In the genomic region with DNA sequence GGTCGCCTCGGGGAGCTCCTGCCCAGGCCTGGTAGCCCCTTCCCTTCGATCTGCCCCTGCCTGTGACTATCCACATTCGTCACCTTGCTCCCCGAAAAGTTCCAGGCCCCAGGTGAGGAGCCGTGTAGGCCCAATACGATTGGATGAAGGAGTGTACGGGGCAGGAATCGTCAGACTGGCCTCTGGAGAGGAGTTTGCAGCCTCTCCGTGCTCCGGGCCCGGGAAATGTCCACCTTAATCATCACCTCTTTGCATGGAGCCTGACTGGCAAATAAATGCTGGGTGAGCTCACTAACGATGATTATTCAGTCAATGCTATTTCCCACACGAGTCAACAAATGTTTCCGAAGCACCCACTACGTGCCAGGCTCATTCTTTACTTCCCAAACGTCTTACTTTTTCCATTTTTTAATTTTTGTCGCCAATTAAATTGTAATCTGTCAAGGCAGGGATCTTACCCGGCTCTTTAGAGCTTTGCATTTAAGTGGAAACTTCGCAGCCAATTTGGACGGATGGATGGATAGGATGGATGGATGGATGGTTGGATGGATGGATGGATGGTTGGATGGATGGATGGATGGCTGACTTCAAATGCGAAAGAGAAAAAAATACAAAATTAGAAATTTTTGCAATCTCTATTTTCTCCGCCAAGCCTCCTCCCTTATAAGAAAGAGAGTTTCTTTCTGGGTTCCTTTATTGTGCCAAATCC, we compare ENCODE assay signal across 8 cellular contexts. TPM values are rescaled to one million over a fixed set of nuclear protein-coding genes. Genes with fewer than 3 reads are reported as not detected.
DNase-seq lines count a peak whose midpoint lies in the region; ATAC-seq and TF ChIP-seq lines count a peak whose summit lies in the region.

No MANE protein-coding gene starts in this region.

- DNase-seq in NCI-H2227 treated with DMSO at 0.1 percent for 48 hours (lab: John Stamatoyannopoulos, UW) (peak; percentile 62), NCI-H2227 (lab: John Stamatoyannopoulos, UW; ENCODE audit: unreplicated experiment) (no peak), RWPE2 (ENCODE audit: low spot score) (no peak), epidermal melanocyte (ENCODE audit: insufficient read length, low spot score) (peak; percentile 35), KBM-7 (no peak)
- DNase-seq in naive thymus-derived CD4-positive, alpha-beta T cell, result no peak
- DNase-seq in NK-92 treated with Interleukin-12 subunit alpha and Interleukin-12 subunit beta, amount 100 ng/mL, for 24 hours (lab: John Stamatoyannopoulos, UW), result no peak

- ATAC-seq in HG02852 (IDR thresholded peaks at IDR 0.05; ENCODE audit: unreplicated experiment) (peak; percentile 13), RWPE2 (ENCODE audit: low read depth) (peak; percentile 64)
- ATAC-seq in naive thymus-derived CD4-positive, alpha-beta T cell, result no peak

- intact Hi-C loops in naive thymus-derived CD4-positive, alpha-beta T cell (cut with micrococcal nuclease), result no loop called here

- H3K4me3 Mint-ChIP-seq in naive thymus-derived CD4-positive, alpha-beta T cell, result peak overlapping the region; percentile 88 to 100 (median 94)

- no peaks in the 10 kb centered on the region for H3K36me3 ChIP-seq in RWPE2 (ENCODE audit: low read depth)
- peaks cover 0 to 12% (median 0%) of the 10 kb centered on the region in 3 experiments for H3K36me3 ChIP-seq in naive thymus-derived CD4-positive, alpha-beta T cell (ENCODE audit: control insufficient read depth in 2 of 3, insufficient read depth in 3 of 3, low read length in 3 of 3)

- peaks cover 2% of the 10 kb centered on the region for H3K4me1 ChIP-seq in RWPE2 (ENCODE audit: insufficient read depth, poor library complexity, severe bottlenecking)
- H3K4me1 ChIP-seq in naive thymus-derived CD4-positive, alpha-beta T cell (ENCODE audit: control insufficient read depth in 2 of 2, insufficient read depth in 2 of 2, low read length in 2 of 2), result peaks cover 8 to 14% of the 10 kb centered on the region in 2 donors

- peaks cover 0 to 14% (median 0%) of the 10 kb centered on the region in 5 donors for H3K36me3 Mint-ChIP-seq in naive thymus-derived CD4-positive, alpha-beta T cell

- H3K9me3 Mint-ChIP-seq in naive thymus-derived CD4-positive, alpha-beta T cell, result peaks cover 0 to 11% (median 0%) of the 10 kb centered on the region in 11 donors

- H3K4me1 Mint-ChIP-seq in naive thymus-derived CD4-positive, alpha-beta T cell, result peaks cover 15 to 44% (median 30%) of the 10 kb centered on the region in 7 donors

- H3K27me3 ChIP-seq in RWPE2 (ENCODE audit: insufficient read depth, poor library complexity, severe bottlenecking), result no peaks in the 10 kb centered on the region
- no peaks in the 10 kb centered on the region for H3K27me3 ChIP-seq in naive thymus-derived CD4-positive, alpha-beta T cell (ENCODE audit: control insufficient read depth in 2 of 2, insufficient read depth in 2 of 2, low read length in 2 of 2)

- peaks cover 0 to 16% (median 5%) of the 10 kb centered on the region in 5 donors for H3K27me3 Mint-ChIP-seq in naive thymus-derived CD4-positive, alpha-beta T cell

- in situ Hi-C loops in KBM-7 (cut with MboI; ENCODE audit: low pct_unique_long_range_greater_than_20kb, low sequenced_read_pairs), result no loop called here

- POLR2A ChIA-PET in naive thymus-derived CD4-positive, alpha-beta T cell (lab: Charles Lee), result interaction anchor here (0.7 to 2.8 kb wide), 16 partner anchors 10 to 298 kb away, joined by 3 to 32 read pairs (median 5); partner anchors contain the start of genes GPR180 and TGDS

- peak overlapping the region; percentile 96 to 100 (median 99) for H3K27ac Mint-ChIP-seq in naive thymus-derived CD4-positive, alpha-beta T cell

- CTCF ChIA-PET in naive thymus-derived CD4-positive, alpha-beta T cell (lab: Charles Lee), result interaction anchor here (0.7 to 1.6 kb wide), 6 partner anchors 11 to 68 kb away, joined by 3 to 7 read pairs (median 3); partner anchors contain the start of gene TGDS

- no peaks in the 10 kb centered on the region for H3K9me3 ChIP-seq in RWPE2 (ENCODE audit: severe bottlenecking)
- peaks cover 0 to under 1% (median 0%) of the 10 kb centered on the region in 3 experiments for H3K9me3 ChIP-seq in naive thymus-derived CD4-positive, alpha-beta T cell (ENCODE audit: control insufficient read depth in 2 of 3, low read length in 3 of 3)

- H3K4me3 ChIP-seq in RWPE2 (ENCODE audit: severe bottlenecking), result peak overlapping the region; percentile 58
- peak overlapping the region; percentile 88 for H3K4me3 ChIP-seq in naive thymus-derived CD4-positive, alpha-beta T cell (ENCODE audit: low read length)

- TF ChIP-seq CTCF in RWPE2 (IDR thresholded peaks at IDR 0.05; ENCODE audit: poor library complexity, severe bottlenecking), result no peak

- H3K27ac ChIP-seq in RWPE2 (ENCODE audit: poor library complexity, severe bottlenecking), result peak overlapping the region; percentile 81
- peak overlapping the region; percentile 95 for H3K27ac ChIP-seq in naive thymus-derived CD4-positive, alpha-beta T cell (ENCODE audit: low read depth, low read length)

RNA-seq across cellular contexts. Expression of gene TGDS, which starts 45.8 kb away (rescaled TPM):
- 10 to 100 TPM in 3 of 5 experiments, 1 to 10 TPM in 2; 5.9 to 20.5 (median 13.7) TPM for total RNA-seq in naive thymus-derived CD4-positive, alpha-beta T cell
- 10 to 100 TPM; 11.7 to 18.4 TPM for polyA plus RNA-seq in naive thymus-derived CD4-positive, alpha-beta T cell

RNA-seq across cellular contexts. Expression of gene GPR180, which starts 51.5 kb away (rescaled TPM):
- total RNA-seq in naive thymus-derived CD4-positive, alpha-beta T cell, result 1 to 10 TPM; 1.8 to 7.0 (median 5.4) TPM
- 1 to 10 TPM; 1.3 to 1.5 TPM for polyA plus RNA-seq in naive thymus-derived CD4-positive, alpha-beta T cell

Comparison
In these comparisons a context has a peak if more than half of its experiments do, and no peak if none do; other contexts are left out.
1. DNase-seq: peak in NCI-H2227 treated with DMSO at 0.1 percent for 48 hours (single experiment) and epidermal melanocyte (single experiment); none in NCI-H2227 (single experiment), RWPE2 (single experiment), naive thymus-derived CD4-positive, alpha-beta T cell (0 of 9), NK-92 treated with Interleukin-12 subunit alpha and Interleukin-12 subunit beta, amount 100 ng/mL, for 24 hours (single experiment) and KBM-7 (single experiment).